Comparison of ENCODE assay signal across 8 cellular contexts in the genomic region with DNA sequence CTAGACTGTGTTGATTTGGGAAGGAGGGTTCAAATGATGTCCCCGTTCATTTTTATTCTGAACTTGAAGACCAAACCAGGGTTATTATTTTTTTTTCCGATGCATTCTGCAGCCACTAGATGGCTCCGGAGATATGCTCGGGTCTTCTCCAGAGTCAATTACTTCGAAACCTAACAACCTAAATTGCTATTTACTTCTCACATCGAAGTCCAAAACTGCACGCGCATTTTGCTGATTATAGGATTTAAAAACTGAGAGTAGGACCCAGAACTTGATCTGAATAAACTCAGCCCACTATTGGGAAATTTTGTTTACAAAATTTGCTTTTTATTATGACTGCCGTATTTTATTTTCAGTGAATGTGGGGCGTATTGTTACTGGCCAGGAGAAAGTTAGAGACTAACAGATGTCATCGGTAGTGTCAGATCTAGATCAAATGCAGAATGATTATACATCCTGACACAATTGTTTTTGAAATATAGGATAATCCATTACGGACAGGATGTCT.
DNase-seq lines count a peak whose midpoint lies in the region; ATAC-seq, FAIRE-seq and TF ChIP-seq lines count a peak whose summit lies in the region.

No MANE protein-coding gene starts in this region.

- H3K4me3 Mint-ChIP-seq in HFFc6 (peak overlapping the region; percentile 83), naive B cell (no peak overlapping the region)

- peak overlapping the region; percentile 58 for H3K27ac Mint-ChIP-seq in HFFc6
- no peak overlapping the region for H3K27ac Mint-ChIP-seq in naive B cell

- peaks cover 46% of the 10 kb centered on the region for H3K4me1 Mint-ChIP-seq in HFFc6 (ENCODE audit: low read depth)
- no peaks in the 10 kb centered on the region for H3K4me1 Mint-ChIP-seq in naive B cell

- H3K9me3 Mint-ChIP-seq in HFFc6 (no peaks in the 10 kb centered on the region), naive B cell (peaks cover 0 to 2% (median 0%) of the 10 kb centered on the region in 7 donors)

- no peak for ATAC-seq in naive B cell (ENCODE audit: low read depth in 2 of 2)
- no peak for ATAC-seq in GM21723 (IDR thresholded peaks at IDR 0.05; ENCODE audit: unreplicated experiment)

- peak; percentile 91 for TF ChIP-seq CTCF in HFFc6 (IDR thresholded peaks at IDR 0.05)

- H3K36me3 Mint-ChIP-seq in HFFc6 (ENCODE audit: low read depth) (peaks cover 9% of the 10 kb centered on the region; the same call in 1 of the 2 replicates), naive B cell (no peaks in the 10 kb centered on the region)

- peak; percentile 51 for FAIRE-seq in endometrium (lab: Jason Lieb, UNC)

- H3K27me3 Mint-ChIP-seq in HFFc6 (ENCODE audit: insufficient read depth), result no peaks in the 10 kb centered on the region; the same call in 1 of the 2 replicates
- H3K27me3 Mint-ChIP-seq in naive B cell, result peaks cover 7 to 32% (median 17%) of the 10 kb centered on the region in 3 donors

- peak; percentile 2 for DNase-seq in DMS114 treated with DMSO at 0.1 percent for 48 hours (lab: John Stamatoyannopoulos, UW; ENCODE audit: unreplicated experiment)
- peak; percentile 51 for DNase-seq in HFFc6
- peak; percentile 12 for DNase-seq in RPMI8226
- DNase-seq in naive B cell, result peak; percentile 6
- DNase-seq in GM19238 (ENCODE audit: insufficient read length, low spot score), result no peak
- DNase-seq in stimulated activated CD4-positive, alpha-beta T cell treated with anti-CD3 and anti-CD28 coated beads, Interleukin-12 subunit alpha, Interleukin-12 subunit beta, amount 100 ng/mL, for 4 hours, result no peak

Comparison
In these comparisons a context has a peak if more than half of its experiments do, and no peak if none do; other contexts are left out.
1. DNase-seq: peak in DMS114 treated with DMSO at 0.1 percent for 48 hours (single experiment), HFFc6 (single experiment), RPMI8226 (single experiment) and naive B cell (single experiment); none in GM19238 (single experiment) and stimulated activated CD4-positive, alpha-beta T cell treated with anti-CD3 and anti-CD28 coated beads, Interleukin-12 subunit alpha, Interleukin-12 subunit beta, amount 100 ng/mL, for 4 hours (single experiment).